ENCODE assay signal across 18 cellular contexts in the genomic region with DNA sequence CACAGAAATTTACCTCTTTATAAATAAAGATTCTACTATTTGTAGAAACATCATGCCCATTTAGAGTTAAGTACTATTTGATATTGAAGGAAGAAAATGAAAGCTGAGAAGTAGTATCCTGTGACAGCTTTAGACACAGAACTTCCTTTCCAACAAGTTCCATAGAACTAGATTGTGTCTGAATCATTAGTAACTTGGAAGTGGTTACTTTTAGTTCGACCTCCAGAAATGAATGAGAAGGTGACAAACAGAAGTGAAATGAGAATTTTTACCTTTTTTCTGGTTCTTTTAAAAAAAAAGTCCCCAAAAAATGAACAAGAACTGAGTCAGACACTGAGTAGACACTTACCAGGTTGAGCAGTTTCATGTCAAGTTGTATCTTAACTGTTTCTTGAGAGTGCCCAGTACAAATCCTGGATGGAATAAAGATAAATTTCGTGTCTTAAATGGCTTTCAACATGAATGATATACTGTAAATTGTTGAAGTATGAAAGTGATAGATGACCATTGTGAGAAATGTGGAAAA. TPM values are rescaled to one million over a fixed set of nuclear protein-coding genes. Genes with fewer than 3 reads are reported as not detected.
DNase-seq lines count a peak whose midpoint lies in the region; TF ChIP-seq lines count a peak whose summit lies in the region.
"Had no signal": no experiment of that assay in that cellular context is flagged by ENCODE, and none has a peak within 500 bp of the region (broad histone marks: within the 10 kb centered on the region; RNA-seq: fewer than 3 reads in every experiment).

No MANE protein-coding gene starts in this region.

- H3K9me3 Mint-ChIP-seq in activated CD4-positive, alpha-beta memory T cell treated with anti-CD3 and anti-CD28 coated beads for 36 hours = no peaks in the 10 kb centered on the region

- no peaks in the 10 kb centered on the region for H3K9me3 ChIP-seq in BLaER1 treated with 17β-estradiol and CSF1 and Interleukin-3, amounts not matched to agents 10 nM and 100 nM (replicated peaks in 1 of 11)
- H3K9me3 ChIP-seq: gastrocnemius medialis, left lung, tibial artery had no signal

- no peak for TF ChIP-seq CTCF in GM10248 (IDR thresholded peaks at IDR 0.05; ENCODE audit: control extremely low read depth, extremely low read depth, low read depth, missing control alignments)
- TF ChIP-seq CTCF in fibroblast of mammary gland (conservative IDR thresholded peaks at IDR 0.05; ENCODE audit: control insufficient read depth, insufficient read depth, low read depth, low read length) = no peak

- POLR2A ChIA-PET in GM10248 (lab: Yijun Ruan, JAX) = no interaction called here
- POLR2A ChIA-PET in activated CD4-positive, alpha-beta memory T cell treated with anti-CD3 and anti-CD28 coated beads for 36 hours (lab: Charles Lee) = interaction anchor here (0.8 to 2.3 kb wide), 7 partner anchors 9 to 350 kb away, joined by 3 to 10 read pairs (median 3); a partner anchor contains a TSS

- H3K36me3 Mint-ChIP-seq in activated CD4-positive, alpha-beta memory T cell treated with anti-CD3 and anti-CD28 coated beads for 36 hours = peaks cover 13% of the 10 kb centered on the region

- H3K4me3 ChIP-seq in BLaER1 treated with 17β-estradiol and CSF1 and Interleukin-3, amounts not matched to agents 10 nM and 100 nM = no peak overlapping the region
- no peak overlapping the region for H3K4me3 ChIP-seq in fibroblast of mammary gland (ENCODE audit: control insufficient read depth, low read depth, low read length)
- H3K4me3 ChIP-seq: gastrocnemius medialis, left lung, SJSA1, tibial artery had no signal

- H3K36me3 ChIP-seq in BLaER1 treated with 17β-estradiol and CSF1 and Interleukin-3, amounts not matched to agents 10 nM and 100 nM = peaks cover 19 to 30% (median 26%) of the 10 kb centered on the region in 11 experiments

- H3K4me1 Mint-ChIP-seq in activated CD4-positive, alpha-beta memory T cell treated with anti-CD3 and anti-CD28 coated beads for 36 hours (ENCODE audit: low read depth) = peaks cover 58% of the 10 kb centered on the region

- DNase-seq in GM10248 (ENCODE audit: extremely low spot score) (peak; percentile 29), fibroblast of mammary gland (ENCODE audit: low read depth) (peak; percentile 10), cardiac septum (ENCODE audit: low spot score) (no peak), NCI-H2081 (lab: John Stamatoyannopoulos, UW) (no peak), NCI-H510A (lab: John Stamatoyannopoulos, UW) (no peak), SIG-M5 treated with dmso at 0.1 percent for 504 hours (lab: John Stamatoyannopoulos, UW; ENCODE audit: unreplicated experiment) (no peak)
- DNase-seq in activated CD4-positive, alpha-beta memory T cell treated with anti-CD3 and anti-CD28 coated beads for 36 hours = no peak
- DNase-seq: AML-193; amniotic stem cell; gastrocnemius medialis; left lung; NCI-H1417 treated with DMSO at 0.1 percent for 48 hours; NCI-H446 treated with DMSO at 0.1 percent for 48 hours; stimulated activated CD4-positive, alpha-beta T cell treated with anti-CD3 and anti-CD28 coated beads, Interleukin-2, amount 100 ng/mL, for 48 hours; tibial artery had no signal

- CTCF ChIA-PET in GM10248 (lab: Yijun Ruan, JAX) = interaction anchor here (2.1 kb wide), 1 partner anchor 11 kb away, joined by 11 read pairs; no protein-coding TSS in a partner anchor
- CTCF ChIA-PET in activated CD4-positive, alpha-beta memory T cell treated with anti-CD3 and anti-CD28 coated beads for 36 hours (lab: Charles Lee) = interaction anchor here (0.5 kb wide), 1 partner anchor 259 kb away, joined by 3 read pairs; no protein-coding TSS in a partner anchor

- H3K9ac ChIP-seq in BLaER1 treated with 17β-estradiol and CSF1 and Interleukin-3, amounts not matched to agents 10 nM and 100 nM = peak overlapping the region in 1 of 11 experiments; percentile 15; a peak in 1 of 22 replicates
- H3K9ac ChIP-seq: parathyroid adenoma had no signal

- peak overlapping the region; percentile 89 for H3K27ac Mint-ChIP-seq in activated CD4-positive, alpha-beta memory T cell treated with anti-CD3 and anti-CD28 coated beads for 36 hours

- H3K27ac ChIP-seq in BLaER1 treated with 17β-estradiol and CSF1 and Interleukin-3, amounts not matched to agents 10 nM and 100 nM = no peak overlapping the region
- H3K27ac ChIP-seq: gastrocnemius medialis, left lung, parathyroid adenoma, SJSA1, tibial artery had no signal

- peaks cover 0 to 53% (median 21%) of the 10 kb centered on the region in 11 experiments; a peak in 13 of 22 replicates for H4K20me1 ChIP-seq in BLaER1 treated with 17β-estradiol and CSF1 and Interleukin-3, amounts not matched to agents 10 nM and 100 nM

- peaks cover 25 to 33% (median 29%) of the 10 kb centered on the region in 10 experiments for H3K4me1 ChIP-seq in BLaER1 treated with 17β-estradiol and CSF1 and Interleukin-3, amounts not matched to agents 10 nM and 100 nM

- H3K4me2 ChIP-seq in BLaER1 treated with 17β-estradiol and CSF1 and Interleukin-3, amounts not matched to agents 10 nM and 100 nM = peak overlapping the region in 6 of 11 experiments; percentile 40 to 99 (median 95); a peak in 8 of 22 replicates

- no peaks in the 10 kb centered on the region for H3K27me3 ChIP-seq in BLaER1 treated with 17β-estradiol and CSF1 and Interleukin-3, amounts not matched to agents 10 nM and 100 nM
- H3K27me3 ChIP-seq: gastrocnemius medialis, left lung, SJSA1, tibial artery had no signal

- H3K4me3 Mint-ChIP-seq in activated CD4-positive, alpha-beta memory T cell treated with anti-CD3 and anti-CD28 coated beads for 36 hours = peak overlapping the region; percentile 85

- intact Hi-C loops in activated CD4-positive, alpha-beta memory T cell treated with anti-CD3 and anti-CD28 coated beads for 36 hours (cut with micrococcal nuclease) = loop anchor here (1.0 to 10.0 kb wide), 12 partner anchors 24 to 1206 kb away; a partner anchor contains a TSS
- intact Hi-C loops in cardiac septum (cut with DNase I) = loop anchor here (10.0 kb wide), 1 partner anchor 80 kb away; a partner anchor contains a TSS

- no peaks in the 10 kb centered on the region for H3K27me3 Mint-ChIP-seq in activated CD4-positive, alpha-beta memory T cell treated with anti-CD3 and anti-CD28 coated beads for 36 hours

RNA-seq across cellular contexts. Expression of a gene that starts 3.1 kb away (rescaled TPM):
- 10 to 100 TPM; 82.3 to 83.4 TPM for total RNA-seq in activated CD4-positive, alpha-beta memory T cell treated with anti-CD3 and anti-CD28 coated beads for 36 hours
- 14.9 TPM for total RNA-seq in cardiac septum

RNA-seq across cellular contexts. Expression of a gene that starts 44.3 kb away (rescaled TPM):
- total RNA-seq in activated CD4-positive, alpha-beta memory T cell treated with anti-CD3 and anti-CD28 coated beads for 36 hours = 1 to 10 TPM; 3.7 to 3.8 TPM
- total RNA-seq in cardiac septum = 3.1 TPM

RNA-seq across cellular contexts. Expression of a gene that starts 46.9 kb away (rescaled TPM):
- total RNA-seq in activated CD4-positive, alpha-beta memory T cell treated with anti-CD3 and anti-CD28 coated beads for 36 hours = under 1 TPM; 0.10 to 0.19 TPM
- total RNA-seq in cardiac septum = 0.73 TPM

Comparison
In these comparisons a context has a peak if more than half of its experiments do, and no peak if none do; other contexts are left out.
1. DNase-seq: peak in GM10248 (single experiment) and fibroblast of mammary gland (single experiment); none in activated CD4-positive, alpha-beta memory T cell treated with anti-CD3 and anti-CD28 coated beads for 36 hours (single experiment), cardiac septum (single experiment), NCI-H2081 (0 of 2), NCI-H510A (single experiment) and SIG-M5 treated with dmso at 0.1 percent for 504 hours (single experiment).